In the genomic region with DNA sequence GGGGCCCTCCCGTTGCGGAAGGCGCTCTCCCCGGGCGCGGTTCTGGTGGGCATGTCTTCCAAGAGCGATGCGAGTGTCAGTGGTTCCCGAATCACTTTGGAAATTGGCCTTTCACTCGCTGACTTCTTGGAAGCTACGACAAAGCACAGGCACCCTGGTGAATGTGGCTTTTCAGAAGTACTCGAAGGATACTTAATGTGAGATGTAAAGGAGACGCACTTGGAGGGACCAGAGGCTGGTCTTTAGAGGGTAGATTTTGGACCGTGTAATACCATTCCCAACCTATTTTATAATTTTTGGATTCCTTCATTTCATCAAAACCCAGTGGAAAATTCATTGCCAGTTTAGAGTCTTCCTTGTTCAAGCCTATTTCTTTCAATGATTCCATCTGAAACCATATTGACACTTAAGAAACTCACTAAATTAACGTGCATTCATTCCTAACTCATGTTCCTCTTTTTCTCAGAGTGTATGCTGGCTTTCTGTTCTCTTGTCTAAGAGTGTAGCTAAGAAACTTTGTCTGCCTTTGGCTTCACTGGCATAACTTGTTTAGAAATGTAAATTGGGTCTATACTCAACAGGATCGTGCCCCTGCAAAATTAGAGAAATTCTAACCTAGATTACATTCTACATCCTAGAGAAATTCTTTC, we compare ENCODE assay signal across 8 cellular contexts. TPM values are rescaled to one million over a fixed set of nuclear protein-coding genes. Genes with fewer than 3 reads are reported as not detected.
DNase-seq lines count a peak whose midpoint lies in the region; ATAC-seq and TF ChIP-seq lines count a peak whose summit lies in the region.

No MANE protein-coding gene starts in this region.

- ATAC-seq in lower lobe of right lung, result peak; percentile 45 to 59

- H3K27me3 ChIP-seq in lower lobe of right lung (ENCODE audit: low read depth), result no peaks in the 10 kb centered on the region
- no peaks in the 10 kb centered on the region for H3K27me3 ChIP-seq in transverse colon

- in situ Hi-C loops in transverse colon (cut with MboI; ENCODE audit: low pct_ligation_motif_present in 1 of 4, low pct_unique_long_range_greater_than_20kb in 1 of 4, low sequenced_read_pairs in 3 of 4), result loop anchor here in 1 of 4 donors (25.0 kb wide), 1 partner anchor 107 kb away; no protein-coding TSS in a partner anchor

- H3K36me3 ChIP-seq in HEK293 (ENCODE audit: control insufficient read depth in 2 of 2, insufficient read depth in 1 of 2, low read length in 2 of 2) (peaks cover 7 to 9% of the 10 kb centered on the region in 2 experiments; a peak in 2 of 3 replicates), lower lobe of right lung (no peaks in the 10 kb centered on the region), transverse colon (no peaks in the 10 kb centered on the region)

- H3K27ac ChIP-seq in HEK293 (ENCODE audit: extremely low read depth, low read depth, low read length), result peak overlapping the region; percentile 68
- peak overlapping the region; percentile 81 for H3K27ac ChIP-seq in lower lobe of right lung
- H3K27ac ChIP-seq in transverse colon, result peak overlapping the region; percentile 88 to 93 (median 91)

- 9 to 42% methylated on average over 3 to 15 of the region's 16 CpGs for WGBS in transverse colon (ENCODE audit: low coverage in 1 of 2), 2 donors

- H3K9me3 ChIP-seq in HEK293 (ENCODE audit: control insufficient read depth, insufficient read depth, low read depth, low read length), result no peaks in the 10 kb centered on the region
- H3K9me3 ChIP-seq in lower lobe of right lung, result no peaks in the 10 kb centered on the region
- H3K9me3 ChIP-seq in transverse colon, result no peaks in the 10 kb centered on the region

- intact Hi-C loops in lower lobe of right lung (cut with DNase I) (no loop called here), transverse colon (cut with DNase I; ENCODE audit: low total_unique reads) (loop anchor here (2.0 kb wide), 1 partner anchor 60 kb away; no protein-coding TSS in a partner anchor)

- peak; percentile 29 for DNase-seq in NCI-H2196 (lab: John Stamatoyannopoulos, UW; ENCODE audit: unreplicated experiment)
- no peak for DNase-seq in NCI-H2196 treated with DMSO at 0.1 percent for 48 hours (lab: John Stamatoyannopoulos, UW; ENCODE audit: unreplicated experiment)
- DNase-seq in NCI-H345 (lab: John Stamatoyannopoulos, UW), result peak; percentile 51
- peak; percentile 8 for DNase-seq in central memory CD4-positive, alpha-beta T cell
- DNase-seq in lower lobe of right lung, result no peak
- DNase-seq in transverse colon, result no peak
- no peak for DNase-seq in retina

- CTCF ChIA-PET in HEK293 (lab: Yijun Ruan, JAX), result no interaction called here

- POLR2A ChIA-PET in HEK293 (lab: Yijun Ruan, JAX), result interaction anchor here (0.6 kb wide), 1 partner anchor 433 kb away, joined by 4 read pairs; no protein-coding TSS in a partner anchor

- no peak for TF ChIP-seq EP300 in transverse colon (IDR thresholded peaks at IDR 0.05; ENCODE audit: low read depth)

- H3K4me3 ChIP-seq in HEK293 (ENCODE audit: low read depth, low read length) (peak overlapping the region; percentile 63), lower lobe of right lung (peak overlapping the region; percentile 76), transverse colon (peak overlapping the region; percentile 63 to 84 (median 82))

- TF ChIP-seq POLR2A in transverse colon (IDR thresholded peaks at IDR 0.05), result no peak

- TF ChIP-seq CTCF in HEK293 (tag by site-specific recombination; IDR thresholded peaks at IDR 0.05) (no peak), lower lobe of right lung (IDR thresholded peaks at IDR 0.05) (no peak), transverse colon (IDR thresholded peaks at IDR 0.05) (peak in 1 of 5 experiments; percentile 9)

- H3K4me1 ChIP-seq in HEK293 (ENCODE audit: control insufficient read depth, insufficient read depth, low read length), result no peaks in the 10 kb centered on the region
- H3K4me1 ChIP-seq in lower lobe of right lung, result peaks cover 14% of the 10 kb centered on the region
- peaks cover 0 to 14% (median 10%) of the 10 kb centered on the region in 4 donors for H3K4me1 ChIP-seq in transverse colon

TF ChIP-seq in HEK293, 187 proteins besides CTCF, POLR2A, EP300 and RAD21 (continues in another document):
- TF ChIP-seq GLIS2 (tag by site-specific recombination; IDR thresholded peaks at IDR 0.05) (no peak; the same call in 1 of the 2 replicates), ZNF624 (tag by site-specific recombination; IDR thresholded peaks at IDR 0.05) (no peak), ZNF350 (tag by site-specific recombination; IDR thresholded peaks at IDR 0.05) (no peak), ZNF112 (tag by site-specific recombination; IDR thresholded peaks at IDR 0.05) (no peak), ZXDB (tag by site-specific recombination; IDR thresholded peaks at IDR 0.05) (no peak), ZNF214 (tag by site-specific recombination; IDR thresholded peaks at IDR 0.05; ENCODE audit: borderline replicate concordance) (no peak), HOXD13 (CRISPR knock-in tag; IDR thresholded peaks at IDR 0.05; ENCODE audit: borderline replicate concordance) (no peak), GLI4 (tag by site-specific recombination; IDR thresholded peaks at IDR 0.05) (no peak), SP3 (tag by site-specific recombination; IDR thresholded peaks at IDR 0.05) (no peak), ZNF777 (tag by site-specific recombination; IDR thresholded peaks at IDR 0.05; ENCODE audit: borderline replicate concordance) (no peak)
- TF ChIP-seq, protein P1, sequence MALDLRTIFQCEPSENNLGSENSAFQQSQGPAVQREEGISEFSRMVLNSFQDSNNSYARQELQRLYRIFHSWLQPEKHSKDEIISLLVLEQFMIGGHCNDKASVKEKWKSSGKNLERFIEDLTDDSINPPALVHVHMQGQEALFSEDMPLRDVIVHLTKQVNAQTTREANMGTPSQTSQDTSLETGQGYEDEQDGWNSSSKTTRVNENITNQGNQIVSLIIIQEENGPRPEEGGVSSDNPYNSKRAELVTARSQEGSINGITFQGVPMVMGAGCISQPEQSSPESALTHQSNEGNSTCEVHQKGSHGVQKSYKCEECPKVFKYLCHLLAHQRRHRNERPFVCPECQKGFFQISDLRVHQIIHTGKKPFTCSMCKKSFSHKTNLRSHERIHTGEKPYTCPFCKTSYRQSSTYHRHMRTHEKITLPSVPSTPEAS (tag by site-specific recombination; IDR thresholded peaks at IDR 0.05), result no peak
- TF ChIP-seq, protein P2, sequence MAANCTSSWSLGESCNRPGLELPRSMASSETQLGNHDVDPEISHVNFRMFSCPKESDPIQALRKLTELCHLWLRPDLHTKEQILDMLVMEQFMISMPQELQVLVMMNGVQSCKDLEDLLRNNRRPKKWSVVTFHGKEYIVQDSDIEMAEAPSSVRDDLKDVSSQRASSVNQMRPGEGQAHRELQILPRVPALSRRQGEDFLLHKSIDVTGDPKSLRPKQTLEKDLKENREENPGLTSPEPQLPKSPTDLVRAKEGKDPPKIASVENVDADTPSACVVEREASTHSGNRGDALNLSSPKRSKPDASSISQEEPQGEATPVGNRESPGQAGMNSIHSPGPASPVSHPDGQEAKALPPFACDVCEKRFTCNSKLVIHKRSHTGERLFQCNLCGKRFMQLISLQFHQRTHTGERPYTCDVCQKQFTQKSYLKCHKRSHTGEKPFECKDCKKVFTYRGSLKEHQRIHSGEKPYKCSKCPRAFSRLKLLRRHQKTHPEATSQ (tag by site-specific recombination; IDR thresholded peaks at IDR 0.05), result no peak
- TF ChIP-seq, protein P3, sequence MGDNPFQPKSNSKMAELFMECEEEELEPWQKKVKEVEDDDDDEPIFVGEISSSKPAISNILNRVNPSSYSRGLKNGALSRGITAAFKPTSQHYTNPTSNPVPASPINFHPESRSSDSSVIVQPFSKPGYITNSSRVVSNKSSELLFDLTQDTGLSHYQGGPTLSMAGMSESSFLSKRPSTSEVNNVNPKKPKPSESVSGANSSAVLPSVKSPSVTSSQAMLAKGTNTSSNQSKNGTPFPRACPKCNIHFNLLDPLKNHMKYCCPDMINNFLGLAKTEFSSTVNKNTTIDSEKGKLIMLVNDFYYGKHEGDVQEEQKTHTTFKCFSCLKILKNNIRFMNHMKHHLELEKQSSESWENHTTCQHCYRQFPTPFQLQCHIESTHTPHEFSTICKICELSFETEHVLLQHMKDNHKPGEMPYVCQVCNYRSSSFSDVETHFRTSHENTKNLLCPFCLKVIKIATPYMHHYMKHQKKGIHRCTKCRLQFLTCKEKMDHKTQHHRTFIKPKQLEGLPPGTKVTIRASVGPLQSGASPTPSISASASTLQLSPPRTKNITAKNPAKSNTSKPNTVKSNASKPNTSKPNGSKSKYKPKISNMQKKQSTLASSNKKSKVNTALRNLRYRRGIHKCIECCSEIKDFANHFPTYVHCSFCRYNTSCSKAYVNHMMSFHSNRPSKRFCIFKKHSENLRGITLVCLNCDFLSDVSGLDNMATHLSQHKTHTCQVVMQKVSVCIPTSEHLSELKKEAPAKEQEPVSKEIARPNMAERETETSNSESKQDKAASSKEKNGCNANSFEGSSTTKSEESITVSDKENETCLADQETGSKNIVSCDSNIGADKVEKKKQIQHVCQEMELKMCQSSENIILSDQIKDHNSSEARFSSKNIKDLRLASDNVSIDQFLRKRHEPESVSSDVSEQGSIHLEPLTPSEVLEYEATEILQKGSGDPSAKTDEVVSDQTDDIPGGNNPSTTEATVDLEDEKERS (tag by site-specific recombination; IDR thresholded peaks at IDR 0.05), result no peak

RNA-seq across cellular contexts. Expression of gene COPG2, which starts 0.6 kb away (rescaled TPM):
- total RNA-seq in lower lobe of right lung, result 16.9 TPM
- 10 to 100 TPM in 1 of 4 donors, 1 to 10 TPM in 3; 3.4 to 19.7 (median 7.4) TPM for total RNA-seq in transverse colon

RNA-seq across cellular contexts. Expression of gene TSGA13, which starts 17.2 kb away (rescaled TPM):
- total RNA-seq in lower lobe of right lung (not detected), transverse colon (not detected)

Comparison
In these comparisons a context has a peak if more than half of its experiments do, and no peak if none do; other contexts are left out.
1. DNase-seq: peak in NCI-H2196 (single experiment), NCI-H345 (single experiment) and central memory CD4-positive, alpha-beta T cell (single experiment); none in NCI-H2196 treated with DMSO at 0.1 percent for 48 hours (single experiment), lower lobe of right lung (single experiment), transverse colon (single experiment) and retina (single experiment).
2. Peak in every context shown above with its lines, with median percentiles within 50 percentile points of each other: H3K27ac ChIP-seq and H3K4me3 ChIP-seq.